In the genomic region with DNA sequence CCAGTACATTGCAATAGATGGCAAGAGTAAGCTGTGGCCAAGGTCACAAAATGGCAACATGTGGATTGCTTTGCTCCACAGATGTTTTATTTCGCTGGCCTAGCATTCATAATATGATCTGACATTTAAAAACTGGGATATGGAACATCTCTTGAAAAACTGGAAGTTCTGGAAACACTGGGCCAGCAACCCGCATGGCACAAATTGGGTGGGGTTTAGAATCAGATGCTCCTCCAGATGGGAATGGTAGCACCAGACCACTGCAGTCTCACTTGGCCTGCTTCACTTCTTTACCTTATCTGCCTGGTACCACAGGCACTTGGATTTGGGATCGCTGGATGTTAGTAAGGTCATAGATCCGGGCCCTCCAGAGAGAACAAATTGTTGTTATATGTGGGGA, we compare ENCODE assay signal across 21 cellular contexts. TPM values are rescaled to one million over a fixed set of nuclear protein-coding genes. Genes with fewer than 3 reads are reported as not detected.
"Had no signal": no experiment of that assay in that cellular context is flagged by ENCODE, and none has a peak within 500 bp of the region (broad histone marks: within the 10 kb centered on the region; RNA-seq: fewer than 3 reads in every experiment).

No MANE protein-coding gene starts in this region.

- H3K36me3 Mint-ChIP-seq: IgD-negative memory B cell had no signal

- H3K9ac ChIP-seq: KMS-11 had no signal

- DNase-seq: Kasumi-1, MM.1S, NCI-H1092 treated with DMSO at 0.1 percent for 48 hours, NCI-H1436, NCI-H187, NCI-H2029, NCI-H2081 treated with DMSO at 0.1 percent for 48 hours, NCI-H2171, NCI-H226, NCI-H446, NCI-H510A, NCI-H524 treated with DMSO at 0.1 percent for 48 hours, NCI-H69, NCI-H774, SHP77 had no signal

- H3K4me3 Mint-ChIP-seq: IgD-negative memory B cell had no signal

- H3K4me2 ChIP-seq: KMS-11 had no signal

- H3K9me3 Mint-ChIP-seq: IgD-negative memory B cell had no signal

- H3K4me3 ChIP-seq: K562 had no signal

- H3K27me3 Mint-ChIP-seq: IgD-negative memory B cell had no signal

- FAIRE-seq: K562, RCC 7860 had no signal

- H3K27ac ChIP-seq: KMS-11, RWPE1 had no signal

- ATAC-seq: K562 had no signal

- H3K27ac Mint-ChIP-seq: IgD-negative memory B cell had no signal

RNA-seq across cellular contexts. Expression of gene ZC2HC1C, which starts 10.1 kb away (rescaled TPM):
- total RNA-seq: HT1080 had no signal
